7 cellular contexts compared by ENCODE assay signal in genomic region chr11:116513894-116514293, GRCh38.
DNase-seq lines count a peak whose midpoint lies in the region; ATAC-seq, FAIRE-seq and TF ChIP-seq lines count a peak whose summit lies in the region.

No MANE protein-coding gene starts in this region.

- CTCF ChIA-PET in HCT116 (lab: Charles Lee) (interaction anchor here (0.7 to 1.7 kb wide), 10 partner anchors 8 to 713 kb away, joined by 3 to 38 read pairs (median 4); no protein-coding TSS in a partner anchor), HepG2 (lab: Yijun Ruan, JAX; ENCODE audit: low intra/inter-chr PET ratio, low total read pairs) (interaction anchor here (1.5 to 3.6 kb wide), 2 partner anchors 127 to 178 kb away, joined by 12 to 33 read pairs; no protein-coding TSS in a partner anchor)

- H3K36me3 ChIP-seq in HCT116 (ENCODE audit: control insufficient read depth in 1 of 2, insufficient read depth in 2 of 2, low read length in 2 of 2), result no peaks in the 10 kb centered on the region
- H3K36me3 ChIP-seq in WERI-Rb-1, result no peaks in the 10 kb centered on the region
- no peaks in the 10 kb centered on the region for H3K36me3 ChIP-seq in HepG2 (replicated peaks in 1 of 2; ENCODE audit: control insufficient read depth in 1 of 2, insufficient read depth in 2 of 2, low read length in 2 of 2)

- H4K20me1 ChIP-seq in HCT116 (ENCODE audit: insufficient read depth), result no peaks in the 10 kb centered on the region
- no peaks in the 10 kb centered on the region for H4K20me1 ChIP-seq in HepG2 (ENCODE audit: insufficient read depth, low read length)

- intact Hi-C loops in HCT116 (cut with micrococcal nuclease), result loop anchor here (1.0 kb wide), 2 partner anchors 127 to 177 kb away; no protein-coding TSS in a partner anchor
- intact Hi-C loops in HepG2 (cut with micrococcal nuclease; ENCODE audit: unreplicated experiment), result loop anchor here (1.0 kb wide), 1 partner anchor 177 kb away; no protein-coding TSS in a partner anchor

- TF ChIP-seq RAD21 in HCT116 (IDR thresholded peaks at IDR 0.05; ENCODE audit: low read depth), result peak; percentile 60
- TF ChIP-seq RAD21 in HepG2 (CRISPR knock-in tag; IDR thresholded peaks at IDR 0.05), result peak; percentile 61

- H3K9ac ChIP-seq in HCT116 (ENCODE audit: low read length), result no peak overlapping the region
- no peak overlapping the region for H3K9ac ChIP-seq in HepG2 (ENCODE audit: insufficient read depth, low read depth, low read length)

- POLR2A ChIA-PET in HCT116 (lab: Charles Lee), result no interaction called here
- POLR2A ChIA-PET in HepG2 (lab: Yijun Ruan, JAX), result no interaction called here

- H3K4me3 ChIP-seq in HCT116 (replicated peaks in 1 of 2; ENCODE audit: low read depth in 1 of 2, low read length in 2 of 2), result no peak overlapping the region
- no peak overlapping the region for H3K4me3 ChIP-seq in WERI-Rb-1 (ENCODE audit: low read depth, low read length)
- H3K4me3 ChIP-seq in HepG2 (replicated peaks in 1 of 3; ENCODE audit: insufficient read depth in 1 of 3, low read depth in 2 of 3, low read length in 3 of 3), result no peak overlapping the region

- no peaks in the 10 kb centered on the region for H3K9me2 ChIP-seq in HCT116 (ENCODE audit: insufficient read depth)

- RAD21 ChIA-PET in HCT116 (lab: Charles Lee; ENCODE audit: low non-redundant PET in 1 of 2, low total read pairs in 2 of 2, uncharacterized antibody in 2 of 2, unreplicated experiment in 2 of 2), result interaction anchor here (1.0 to 1.3 kb wide), 2 partner anchors 128 kb away, joined by 4 to 13 read pairs; no protein-coding TSS in a partner anchor

- no TSS peak for BruUV-seq in HCT116 (replicated peaks; lab: Mats Ljungman, UMichigan)
- no TSS peak for BruUV-seq in HepG2 (replicated peaks; lab: Mats Ljungman, UMichigan)

- WGBS in HepG2 (ENCODE audit: low lambda C conversion rate), result 44% methylated on average over 8 of the region's 8 CpGs

- no peak overlapping the region for H3K4me2 ChIP-seq in HCT116 (ENCODE audit: low read length)
- no peak overlapping the region for H3K4me2 ChIP-seq in HepG2 (ENCODE audit: low read depth, low read length)

- DNase-seq in DMS53 (lab: John Stamatoyannopoulos, UW) (peak; percentile 78), HCT116 (ENCODE audit: low read depth, low spot score) (peak; percentile 46), WERI-Rb-1 (peak; percentile 88), HepG2 (ENCODE audit: low spot score) (peak; percentile 64)

- H3K4me1 ChIP-seq in HCT116 (ENCODE audit: control insufficient read depth in 1 of 2, insufficient read depth in 2 of 2, low read length in 2 of 2) (no peaks in the 10 kb centered on the region), HepG2 (ENCODE audit: insufficient read depth, low read length) (no peaks in the 10 kb centered on the region)

- TF ChIP-seq POLR2A in HCT116 (IDR thresholded peaks at IDR 0.05; ENCODE audit: borderline replicate concordance, extremely low read depth, insufficient read depth, insufficient read length) (no peak), HepG2 (IDR thresholded peaks at IDR 0.05; ENCODE audit: insufficient read depth in 1 of 2, low read depth in 2 of 2, low read length in 2 of 2) (no peak)

- H2AFZ ChIP-seq in HCT116 (ENCODE audit: low read depth, low read length, poor library complexity, severe bottlenecking) (no peak overlapping the region), HepG2 (ENCODE audit: low read length) (no peak overlapping the region)

- TF ChIP-seq CTCF in HCT116 (IDR thresholded peaks at IDR 0.05 in 2 of 3, conservative IDR thresholded peaks at IDR 0.05 in 1 of 3; ENCODE audit: borderline replicate concordance in 1 of 3, insufficient read depth in 1 of 3, low read depth in 2 of 3, low read length in 2 of 3) (peak; percentile 43 to 65 (median 56)), WERI-Rb-1 (IDR thresholded peaks at IDR 0.05; ENCODE audit: low read depth, low read length) (peak; percentile 63), HepG2 (CRISPR knock-in tag; IDR thresholded peaks at IDR 0.05) (peak; percentile 72)

- H3K27ac ChIP-seq in HCT116 (ENCODE audit: low read depth, low read length), result no peak overlapping the region
- H3K27ac ChIP-seq in WERI-Rb-1, result no peak overlapping the region
- H3K27ac ChIP-seq in HepG2 (ENCODE audit: extremely low read length, insufficient read depth, low read length), result no peak overlapping the region

- H3K27me3 ChIP-seq in HCT116 (ENCODE audit: insufficient read depth, low read length) (peaks cover 25% of the 10 kb centered on the region; the same call in 1 of the 2 replicates), WERI-Rb-1 (ENCODE audit: insufficient read depth, low read depth, severe bottlenecking) (no peaks in the 10 kb centered on the region), HepG2 (ENCODE audit: control insufficient read depth in 1 of 2, insufficient read depth in 2 of 2, low read length in 2 of 2) (no peaks in the 10 kb centered on the region; a peak in 1 of 5 replicates)

- H3K9me3 ChIP-seq in HCT116 (ENCODE audit: control insufficient read depth in 1 of 2, insufficient read depth in 1 of 2, low read depth in 1 of 2, low read length in 2 of 2) (no peaks in the 10 kb centered on the region), WERI-Rb-1 (ENCODE audit: severe bottlenecking) (no peaks in the 10 kb centered on the region), HepG2 (ENCODE audit: low read length) (no peaks in the 10 kb centered on the region)

- H3K79me2 ChIP-seq in HCT116 (ENCODE audit: insufficient read depth, low read length), result no peaks in the 10 kb centered on the region
- H3K79me2 ChIP-seq in HepG2 (ENCODE audit: insufficient read depth, low read length), result no peaks in the 10 kb centered on the region

- in situ Hi-C loops in HepG2 (cut with HindIII; ENCODE audit: extremely low pct_ligation_motif_present, low pct_unique_long_range_greater_than_20kb), result loop anchor here (5.0 kb wide), 1 partner anchor 123 kb away; no protein-coding TSS in a partner anchor

- FAIRE-seq in HepG2 (lab: Jason Lieb, UNC), result no peak

- TF ChIP-seq EP300 in HepG2 (IDR thresholded peaks at IDR 0.05; ENCODE audit: low read depth in 2 of 2, low read length in 2 of 2), result no peak
- TF ChIP-seq EP300 in HepG2 (CRISPR knock-in tag; IDR thresholded peaks at IDR 0.05; ENCODE audit: borderline replicate concordance), result no peak

- ATAC-seq in HCT116, result peak; percentile 84
- peak; percentile 81 for ATAC-seq in HepG2
- ATAC-seq in GM21737 (IDR thresholded peaks at IDR 0.05; ENCODE audit: unreplicated experiment), result no peak
- ATAC-seq in GM18868 (IDR thresholded peaks at IDR 0.05; ENCODE audit: unreplicated experiment), result no peak
- no peak for ATAC-seq in HG02759 (IDR thresholded peaks at IDR 0.05; ENCODE audit: unreplicated experiment)

TF ChIP-seq in HCT116, 20 proteins besides CTCF, POLR2A, EP300 and RAD21 (continues in another document):
- no peak for TF ChIP-seq SIN3A (IDR thresholded peaks at IDR 0.05; ENCODE audit: low read depth)
- TF ChIP-seq JUND (IDR thresholded peaks at IDR 0.05), result no peak
- TF ChIP-seq MAX (IDR thresholded peaks at IDR 0.05), result no peak
- no peak for TF ChIP-seq POLR2AphosphoS5 (IDR thresholded peaks at IDR 0.05; ENCODE audit: low read depth, low read length)
- no peak for TF ChIP-seq CBX3 (IDR thresholded peaks at IDR 0.05; ENCODE audit: low read depth)
- no peak for TF ChIP-seq ZNF274 (IDR thresholded peaks at IDR 0.05; ENCODE audit: low read depth, low read length)
- TF ChIP-seq ELF1 (IDR thresholded peaks at IDR 0.05; ENCODE audit: borderline replicate concordance, low read depth), result no peak
- TF ChIP-seq YY1 (IDR thresholded peaks at IDR 0.05; ENCODE audit: extremely low read depth, insufficient replicate concordance, low read depth, low read length), result no peak
- no peak for TF ChIP-seq SP1 (IDR thresholded peaks at IDR 0.05; ENCODE audit: low read depth)

TF ChIP-seq in HepG2, 621 proteins besides CTCF, POLR2A, EP300 and RAD21 (continues in another document):
- TF ChIP-seq, protein P1, sequence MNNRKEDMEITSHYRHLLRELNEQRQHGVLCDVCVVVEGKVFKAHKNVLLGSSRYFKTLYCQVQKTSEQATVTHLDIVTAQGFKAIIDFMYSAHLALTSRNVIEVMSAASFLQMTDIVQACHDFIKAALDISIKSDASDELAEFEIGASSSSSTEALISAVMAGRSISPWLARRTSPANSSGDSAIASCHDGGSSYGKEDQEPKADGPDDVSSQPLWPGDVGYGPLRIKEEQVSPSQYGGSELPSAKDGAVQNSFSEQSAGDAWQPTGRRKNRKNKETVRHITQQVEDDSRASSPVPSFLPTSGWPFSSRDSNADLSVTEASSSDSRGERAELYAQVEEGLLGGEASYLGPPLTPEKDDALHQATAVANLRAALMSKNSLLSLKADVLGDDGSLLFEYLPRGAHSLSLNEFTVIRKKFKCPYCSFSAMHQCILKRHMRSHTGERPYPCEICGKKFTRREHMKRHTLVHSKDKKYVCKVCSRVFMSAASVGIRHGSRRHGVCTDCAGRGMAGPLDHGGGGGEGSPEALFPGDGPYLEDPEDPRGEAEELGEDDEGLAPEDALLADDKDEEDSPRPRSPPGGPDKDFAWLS (CRISPR knock-in tag; IDR thresholded peaks at IDR 0.05; ENCODE audit: borderline replicate concordance), result no peak
- TF ChIP-seq CHD4 (IDR thresholded peaks at IDR 0.05; ENCODE audit: borderline replicate concordance, low read length) (no peak), ZNF580 (CRISPR knock-in tag; IDR thresholded peaks at IDR 0.05; ENCODE audit: borderline replicate concordance, low read depth) (no peak), ZBTB3 (CRISPR knock-in tag; IDR thresholded peaks at IDR 0.05; ENCODE audit: borderline replicate concordance, low read depth) (no peak), SOX13 (IDR thresholded peaks at IDR 0.05) (no peak), SOX13 (CRISPR knock-in tag; conservative IDR thresholded peaks at IDR 0.05 in 1 of 2, IDR thresholded peaks at IDR 0.05 in 1 of 2) (no peak), ZNF564 (CRISPR knock-in tag; IDR thresholded peaks at IDR 0.05) (no peak), RNF219 (CRISPR knock-in tag; IDR thresholded peaks at IDR 0.05) (no peak)

Comparison
In these comparisons a context has a peak if more than half of its experiments do, and no peak if none do; other contexts are left out.
1. ATAC-seq: peak in HCT116 (single experiment) and HepG2 (single experiment); none in GM21737 (single experiment), GM18868 (single experiment) and HG02759 (single experiment).
2. Peak in every context shown above with its lines, with median percentiles within 50 percentile points of each other: DNase-seq and CTCF ChIP-seq.